Comparison of ENCODE assay signal across 1 cellular context in genomic region chr9:128314697-128315096, GRCh38.
TF ChIP-seq lines count a peak whose summit lies in the region.

No MANE protein-coding gene starts in this region.

TF ChIP-seq in HepG2, 621 proteins besides CTCF, POLR2A, EP300 and RAD21:
- TF ChIP-seq NFYB (CRISPR knock-in tag; IDR thresholded peaks at IDR 0.05) (no peak), ZNF629 (CRISPR knock-in tag; conservative IDR thresholded peaks at IDR 0.05) (peak; percentile 66)
